In genomic region chr6:37822851-37823682, GRCh38 we compare ENCODE assay signal across 10 cellular contexts. TPM values are rescaled to one million over a fixed set of nuclear protein-coding genes. Genes with fewer than 3 reads are reported as not detected.
DNase-seq lines count a peak whose midpoint lies in the region; TF ChIP-seq lines count a peak whose summit lies in the region.
"Had no signal": no experiment of that assay in that cellular context is flagged by ENCODE, and none has a peak within 500 bp of the region (broad histone marks: within the 10 kb centered on the region; RNA-seq: fewer than 3 reads in every experiment).

No MANE protein-coding gene starts in this region.

- no peaks in the 10 kb centered on the region for H3K9me3 ChIP-seq in Caco-2

- H3K27ac Mint-ChIP-seq in Caco-2 (ENCODE audit: unreplicated experiment), result peak overlapping the region; percentile 77

- POLR2A ChIA-PET in Caco-2 (lab: Charles Lee), result interaction anchor here (0.6 to 1.5 kb wide), 3 partner anchors 10 to 61 kb away, joined by 3 read pairs; no protein-coding TSS in a partner anchor
- POLR2A ChIA-PET in RWPE1 (lab: Yijun Ruan, JAX; ENCODE audit: low non-redundant PET), result no interaction called here

- peak overlapping the region; percentile 99 for H3K4me3 Mint-ChIP-seq in Caco-2 (ENCODE audit: unreplicated experiment)

- peaks cover 29% of the 10 kb centered on the region for H3K36me3 Mint-ChIP-seq in Caco-2 (ENCODE audit: insufficient read depth, unreplicated experiment)

- no peaks in the 10 kb centered on the region; the same call in 1 of the 2 replicates for H3K36me3 ChIP-seq in Caco-2 (ENCODE audit: control insufficient read depth, insufficient read depth, low read length)

- intact Hi-C loops in Caco-2 (cut with micrococcal nuclease; ENCODE audit: unreplicated experiment) (loop anchor here (5.0 kb wide), 1 partner anchor 39 kb away; no protein-coding TSS in a partner anchor), posterior vena cava (cut with DNase I) (no loop called here)

- H3K4me1 Mint-ChIP-seq in Caco-2 (ENCODE audit: low read depth, unreplicated experiment), result peaks cover 19% of the 10 kb centered on the region

- DNase-seq in Caco-2, result peak; percentile 20 to 46
- DNase-seq in RWPE1 (ENCODE audit: low spot score), result peak; percentile 53
- no peak for DNase-seq in epithelial cell of proximal tubule (ENCODE audit: low read depth)
- peak; percentile 54 for DNase-seq in renal cortical epithelial cell (ENCODE audit: low read depth)
- no peak for DNase-seq in NCI-H1048 (lab: John Stamatoyannopoulos, UW)
- no peak for DNase-seq in 8988T
- DNase-seq in ureter (ENCODE audit: low spot score), result no peak
- DNase-seq in posterior vena cava (ENCODE audit: low spot score), result no peak
- DNase-seq: aorta had no signal

- no peaks in the 10 kb centered on the region for H3K27me3 ChIP-seq in Caco-2 (replicated peaks; ENCODE audit: control insufficient read depth, insufficient read depth, low read length)

- H3K27me3 Mint-ChIP-seq in Caco-2 (ENCODE audit: insufficient read depth, unreplicated experiment), result no peaks in the 10 kb centered on the region

- CTCF ChIA-PET in Caco-2 (lab: Charles Lee) (interaction anchor here (1.9 kb wide), 1 partner anchor 32 kb away, joined by 9 read pairs; no protein-coding TSS in a partner anchor), RWPE1 (lab: Yijun Ruan, JAX) (no interaction called here)

- H3K4me3 ChIP-seq in Caco-2 (ENCODE audit: low read depth, low read length) (no peak overlapping the region), epithelial cell of proximal tubule (ENCODE audit: low read depth, low read length) (peak overlapping the region; percentile 25)

- peaks cover 38% of the 10 kb centered on the region for H3K4me1 ChIP-seq in Caco-2

- H3K27ac ChIP-seq in RWPE1, result no peak overlapping the region
- H3K27ac ChIP-seq: KMS-11 had no signal

- TF ChIP-seq CTCF in Caco-2 (IDR thresholded peaks at IDR 0.05; ENCODE audit: insufficient read depth in 1 of 2, low read depth in 1 of 2, low read length in 1 of 2, severe bottlenecking in 1 of 2, unreplicated experiment in 1 of 2), result no peak
- no peak for TF ChIP-seq CTCF in RWPE1 (conservative IDR thresholded peaks at IDR 0.05; ENCODE audit: low read depth)
- TF ChIP-seq CTCF in epithelial cell of proximal tubule (conservative IDR thresholded peaks at IDR 0.05; ENCODE audit: low read depth, low read length), result no peak

- BruUV-seq in Caco-2 (replicated peaks; lab: Mats Ljungman, UMichigan), result no TSS peak

- no peaks in the 10 kb centered on the region for H3K9me3 Mint-ChIP-seq in Caco-2 (ENCODE audit: unreplicated experiment)

RNA-seq across cellular contexts. Expression of gene ZFAND3, which starts 3.5 kb away (rescaled TPM):
- total RNA-seq in Caco-2 (2022) (91.1 and 107 TPM in 2 replicates), epithelial cell of proximal tubule (18.7 and 23.2 TPM in 2 replicates), renal cortical epithelial cell (16.0 and 62.2 TPM in 2 replicates), ureter (123 TPM), posterior vena cava (10 to 100 TPM; 53.8 to 69.3 TPM)

Comparison
In these comparisons a context has a peak if more than half of its experiments do, and no peak if none do; other contexts are left out.
1. DNase-seq: peak in Caco-2 (2 of 2), RWPE1 (single experiment) and renal cortical epithelial cell (single experiment); none in epithelial cell of proximal tubule (single experiment), NCI-H1048 (single experiment), 8988T (single experiment), ureter (single experiment) and posterior vena cava (single experiment).